Comparison of ENCODE assay signal across 24 cellular contexts in genomic region chr2:105907159-105907558, GRCh38.
"Had no signal": no experiment of that assay in that cellular context is flagged by ENCODE, and none has a peak within 500 bp of the region (broad histone marks: within the 10 kb centered on the region; RNA-seq: fewer than 3 reads in every experiment).

No MANE protein-coding gene starts in this region.

- H3K27ac ChIP-seq: colonic mucosa, dorsolateral prefrontal cortex, gastroesophageal sphincter, parathyroid adenoma, right lobe of liver, upper lobe of left lung had no signal

- H3K27me3 ChIP-seq: colonic mucosa, dorsolateral prefrontal cortex, gastroesophageal sphincter, right lobe of liver, upper lobe of left lung had no signal

- H3K9me3 Mint-ChIP-seq: activated B cell treated with CpG ODN at 0.5 μM for 24 hours; activated naive CD4-positive, alpha-beta T cell treated with anti-CD3 and anti-CD28 coated beads for 36 hours; effector memory CD8-positive, alpha-beta T cell; T-helper 1 cell treated with Interleukin-12 subunit alpha and Interleukin-12 subunit beta and Interleukin-4 antibody, amounts not matched to agents 30 μg/mL and 1 μg/mL, for 36 hours had no signal

- H3K9ac ChIP-seq: parathyroid adenoma had no signal

- H3K79me2 ChIP-seq: parathyroid adenoma had no signal

- H3K27me3 Mint-ChIP-seq: activated B cell treated with CpG ODN at 0.5 μM for 24 hours; brain; effector memory CD8-positive, alpha-beta T cell had no signal

- H3K4me3 ChIP-seq: colonic mucosa, dorsolateral prefrontal cortex, gastroesophageal sphincter, mucosa of descending colon, right lobe of liver, upper lobe of left lung had no signal

- H3K9me3 ChIP-seq: colonic mucosa, gastroesophageal sphincter, mucosa of descending colon, right lobe of liver, upper lobe of left lung had no signal

- H2AFZ ChIP-seq: parathyroid adenoma had no signal

- H3K4me3 Mint-ChIP-seq: activated B cell treated with CpG ODN at 0.5 μM for 24 hours; activated naive CD4-positive, alpha-beta T cell treated with anti-CD3 and anti-CD28 coated beads for 36 hours; activated T-cell treated with anti-CD3 and anti-CD28 coated beads, Interleukin-2, amount 50 U/mL, for 4 hours; brain; T-helper 1 cell treated with Interleukin-12 subunit alpha and Interleukin-12 subunit beta and Interleukin-4 antibody, amounts not matched to agents 30 μg/mL and 1 μg/mL, for 36 hours had no signal

- H3K27ac Mint-ChIP-seq: activated naive CD4-positive, alpha-beta T cell treated with anti-CD3 and anti-CD28 coated beads for 36 hours; T-helper 1 cell treated with Interleukin-12 subunit alpha and Interleukin-12 subunit beta and Interleukin-4 antibody, amounts not matched to agents 30 μg/mL and 1 μg/mL, for 36 hours had no signal

- H3K4me1 ChIP-seq: colonic mucosa, parathyroid adenoma, upper lobe of left lung had no signal

- DNase-seq: activated B cell treated with CpG ODN at 0.5 μM for 24 hours; activated CD4-positive, alpha-beta T cell treated with anti-CD3 and anti-CD28 coated beads for 4 hours; activated CD4-positive, alpha-beta T cell treated with anti-CD3 and anti-CD28 coated beads, Interleukin-2, amount 50 U/mL, for 48 hours; activated CD8-positive, alpha-beta memory T cell treated with anti-CD3 and anti-CD28 coated beads, Interleukin-2, amount 50 U/mL, for 48 hours; activated naive CD4-positive, alpha-beta T cell treated with anti-CD3 and anti-CD28 coated beads for 36 hours; activated T-cell treated with anti-CD3 and anti-CD28 coated beads, Interleukin-2, amount 50 U/mL, for 4 hours; aorta; caudate nucleus; colonic mucosa; dorsolateral prefrontal cortex; effector memory CD8-positive, alpha-beta T cell; head of caudate nucleus; mesenchymal stem cell; mucosa of descending colon; nucleus accumbens; right lobe of liver; small intestine; stimulated activated CD4-positive, alpha-beta T cell treated with anti-CD3 and anti-CD28 coated beads, Interleukin-2, amount 100 ng/mL, for 24 hours; upper lobe of left lung had no signal

- H3K36me3 ChIP-seq: colonic mucosa, gastroesophageal sphincter, right lobe of liver, upper lobe of left lung had no signal

- ATAC-seq: activated T-cell treated with anti-CD3 and anti-CD28 coated beads, Interleukin-2, amount 50 U/mL, for 4 hours; effector memory CD8-positive, alpha-beta T cell; esophagus mucosa; gastroesophageal sphincter; mucosa of descending colon; right lobe of liver had no signal
